ENCODE assay signal across 8 cellular contexts in genomic region chr17:45147581-45148182, GRCh38. TPM values are rescaled to one million over a fixed set of nuclear protein-coding genes. Genes with fewer than 3 reads are reported as not detected.
DNase-seq lines count a peak whose midpoint lies in the region; ATAC-seq and TF ChIP-seq lines count a peak whose summit lies in the region.

No MANE protein-coding gene starts in this region.

- H3K36me3 ChIP-seq in ectodermal cell (ENCODE audit: control insufficient read depth, insufficient read depth, low read length) = no peaks in the 10 kb centered on the region
- H3K36me3 ChIP-seq in lung (ENCODE audit: control insufficient read depth in 2 of 2, insufficient read depth in 2 of 2, low read length in 2 of 2) = no peaks in the 10 kb centered on the region

- TF ChIP-seq CTCF in lung (IDR thresholded peaks at IDR 0.05; ENCODE audit: control extremely low read depth, extremely low read depth) = no peak

- H3K9me3 ChIP-seq in ectodermal cell (ENCODE audit: control insufficient read depth, low read length) (no peaks in the 10 kb centered on the region), lung (ENCODE audit: control insufficient read depth in 2 of 2, insufficient read depth in 1 of 2, low read length in 1 of 2) (no peaks in the 10 kb centered on the region)

- H3K27me3 Mint-ChIP-seq in activated CD4-positive, alpha-beta memory T cell treated with anti-CD3 and anti-CD28 coated beads for 36 hours = no peaks in the 10 kb centered on the region

- DNase-seq in COLO668 (lab: John Stamatoyannopoulos, UW; ENCODE audit: unreplicated experiment) (peak; percentile 74), NCI-H774 (lab: John Stamatoyannopoulos, UW) (peak; percentile 91), lung (ENCODE audit: low spot score) (peak; percentile 79)
- DNase-seq in activated CD4-positive, alpha-beta memory T cell treated with anti-CD3 and anti-CD28 coated beads for 36 hours = peak; percentile 87
- peak; percentile 59 to 79 (median 65) for DNase-seq in stimulated activated CD4-positive, alpha-beta T cell treated with anti-CD3 and anti-CD28 coated beads, TNF-alpha, amount 100 ng/mL, for 24 hours (ENCODE audit: low read depth in 3 of 3)

- intact Hi-C loops in activated CD4-positive, alpha-beta memory T cell treated with anti-CD3 and anti-CD28 coated beads for 36 hours (cut with micrococcal nuclease) = loop anchor here (1.0 to 10.0 kb wide), 8 partner anchors 12 to 943 kb away; partner anchors contain the start of genes ACBD4, HEXIM2, MAP3K14 and NMT1

- H3K4me3 Mint-ChIP-seq in activated CD4-positive, alpha-beta memory T cell treated with anti-CD3 and anti-CD28 coated beads for 36 hours = peak overlapping the region; percentile 99

- H3K27ac Mint-ChIP-seq in activated CD4-positive, alpha-beta memory T cell treated with anti-CD3 and anti-CD28 coated beads for 36 hours = peak overlapping the region; percentile 100

- H3K36me3 Mint-ChIP-seq in activated CD4-positive, alpha-beta memory T cell treated with anti-CD3 and anti-CD28 coated beads for 36 hours = peaks cover 29% of the 10 kb centered on the region

- peaks cover 6% of the 10 kb centered on the region for H3K27me3 ChIP-seq in ectodermal cell (ENCODE audit: control insufficient read depth, insufficient read depth, low read length, poor library complexity, severe bottlenecking)
- H3K27me3 ChIP-seq in lung (ENCODE audit: control insufficient read depth, insufficient read depth) = no peaks in the 10 kb centered on the region

- 0% methylated on average over 38 of the region's 38 CpGs for WGBS in ectodermal cell, 2 experiments
- 0% methylated on average over 38 of the region's 38 CpGs for WGBS in lung, 2 donors

- H3K4me1 ChIP-seq in ectodermal cell (ENCODE audit: control insufficient read depth, insufficient read depth, low read length) = peaks cover 25% of the 10 kb centered on the region
- peaks cover 5 to 8% of the 10 kb centered on the region in 2 donors for H3K4me1 ChIP-seq in lung (ENCODE audit: control insufficient read depth in 2 of 2, insufficient read depth in 2 of 2, low read length in 2 of 2)

- H3K4me3 ChIP-seq in ectodermal cell (ENCODE audit: insufficient read depth, low read depth, low read length) = peak overlapping the region; percentile 85
- H3K4me3 ChIP-seq in lung = peak overlapping the region; percentile 57

- POLR2A ChIA-PET in activated CD4-positive, alpha-beta memory T cell treated with anti-CD3 and anti-CD28 coated beads for 36 hours (lab: Charles Lee) = interaction anchor here (0.9 to 6.1 kb wide), 15 partner anchors 10 to 248 kb away, joined by 3 to 217 read pairs (median 8); partner anchors contain the start of genes ACBD4, EFTUD2, FMNL1 and HEXIM2

- no peaks in the 10 kb centered on the region for H3K9me3 Mint-ChIP-seq in activated CD4-positive, alpha-beta memory T cell treated with anti-CD3 and anti-CD28 coated beads for 36 hours

- H3K27ac ChIP-seq in ectodermal cell (ENCODE audit: insufficient read depth, low read depth, low read length, poor library complexity, severe bottlenecking) = peak overlapping the region; percentile 99
- peak overlapping the region; percentile 95 to 96 for H3K27ac ChIP-seq in lung (ENCODE audit: low read depth in 1 of 2, low read length in 1 of 2)

- ATAC-seq in HG03558 (IDR thresholded peaks at IDR 0.05; ENCODE audit: extremely low read depth, unreplicated experiment) (peak; percentile 11), lung (ENCODE audit: insufficient read depth, low FRiP score) (peak; percentile 35), GM21528 (IDR thresholded peaks at IDR 0.05; ENCODE audit: low FRiP score, unreplicated experiment) (no peak)

- CTCF ChIA-PET in activated CD4-positive, alpha-beta memory T cell treated with anti-CD3 and anti-CD28 coated beads for 36 hours (lab: Charles Lee) = interaction anchor here (0.8 to 11.2 kb wide), 11 partner anchors 8 to 164 kb away, joined by 3 to 316 read pairs (median 9); partner anchors contain the start of genes ACBD4 and HEXIM2

- H3K4me1 Mint-ChIP-seq in activated CD4-positive, alpha-beta memory T cell treated with anti-CD3 and anti-CD28 coated beads for 36 hours (ENCODE audit: low read depth) = peaks cover 47% of the 10 kb centered on the region

RNA-seq across cellular contexts. Expression of gene HEXIM1, which starts 0.6 kb away (rescaled TPM):
- total RNA-seq in activated CD4-positive, alpha-beta memory T cell treated with anti-CD3 and anti-CD28 coated beads for 36 hours = 10 to 100 TPM; 24.9 to 25.4 TPM
- 46.6 TPM for polyA plus RNA-seq in ectodermal cell (2013, experiment 1 of 4)
- 45.1 TPM for polyA plus RNA-seq in ectodermal cell (2013, experiment 2 of 4)
- 31.7 TPM for polyA plus RNA-seq in ectodermal cell (2013, experiment 3 of 4)
- 34.2 TPM for polyA plus RNA-seq in ectodermal cell (2013, experiment 4 of 4)
- 10 to 100 TPM; 25.3 to 34.4 TPM for total RNA-seq in lung
- polyA plus RNA-seq in lung = 10 to 100 TPM; 14.5 to 18.7 TPM

RNA-seq across cellular contexts. Expression of gene ACBD4, which starts 12.2 kb away (rescaled TPM):
- total RNA-seq in activated CD4-positive, alpha-beta memory T cell treated with anti-CD3 and anti-CD28 coated beads for 36 hours = 10 to 100 TPM; 12.5 to 13.8 TPM
- 13.0 TPM for polyA plus RNA-seq in ectodermal cell (2013, experiment 1 of 4)
- 12.5 TPM for polyA plus RNA-seq in ectodermal cell (2013, experiment 2 of 4)
- polyA plus RNA-seq in ectodermal cell (2013, experiment 3 of 4) = 9.1 TPM
- polyA plus RNA-seq in ectodermal cell (2013, experiment 4 of 4) = 11.3 TPM
- total RNA-seq in lung = 10 to 100 TPM; 12.6 to 12.7 TPM
- 10 to 100 TPM in 1 of 2 donors, 1 to 10 TPM in 1; 7.8 to 15.7 TPM for polyA plus RNA-seq in lung

RNA-seq across cellular contexts. Expression of gene HEXIM2, which starts 14.0 kb away (rescaled TPM):
- total RNA-seq in activated CD4-positive, alpha-beta memory T cell treated with anti-CD3 and anti-CD28 coated beads for 36 hours = 1 to 10 TPM; 5.3 to 5.6 TPM
- 14.2 TPM for polyA plus RNA-seq in ectodermal cell (2013, experiment 1 of 4)
- polyA plus RNA-seq in ectodermal cell (2013, experiment 2 of 4) = 14.3 TPM
- polyA plus RNA-seq in ectodermal cell (2013, experiment 3 of 4) = 11.9 TPM
- 9.7 TPM for polyA plus RNA-seq in ectodermal cell (2013, experiment 4 of 4)
- total RNA-seq in lung = 10 to 100 TPM in 1 of 2 donors, 1 to 10 TPM in 1; 7.6 to 10.6 TPM
- 1 to 10 TPM; 4.3 to 6.5 TPM for polyA plus RNA-seq in lung

RNA-seq across cellular contexts. Expression of gene PLCD3, which starts 15.4 kb away (rescaled TPM):
- total RNA-seq in activated CD4-positive, alpha-beta memory T cell treated with anti-CD3 and anti-CD28 coated beads for 36 hours = 1 to 10 TPM; 4.3 to 4.4 TPM
- 33.5 TPM for polyA plus RNA-seq in ectodermal cell (2013, experiment 1 of 4)
- 25.3 TPM for polyA plus RNA-seq in ectodermal cell (2013, experiment 2 of 4)
- polyA plus RNA-seq in ectodermal cell (2013, experiment 3 of 4) = 23.3 TPM
- 25.9 TPM for polyA plus RNA-seq in ectodermal cell (2013, experiment 4 of 4)
- total RNA-seq in lung = 10 to 100 TPM in 1 of 2 donors, 1 to 10 TPM in 1; 3.6 to 43.3 TPM
- polyA plus RNA-seq in lung = 10 to 100 TPM; 13.6 to 24.2 TPM
